9 cellular contexts compared by ENCODE assay signal in genomic region chr16:31216116-31216469, GRCh38. TPM values are rescaled to one million over a fixed set of nuclear protein-coding genes. Genes with fewer than 3 reads are reported as not detected.
A peak's percentile ranks its signal among the peaks of the same experiment; 100 is the strongest.
DNase-seq lines count a peak whose midpoint lies in the region; ATAC-seq and TF ChIP-seq lines count a peak whose summit lies in the region.
"Had no signal": no experiment of that assay in that cellular context is flagged by ENCODE, and none has a peak within 500 bp of the region (broad histone marks: within the 10 kb centered on the region; RNA-seq: fewer than 3 reads in every experiment).

No MANE protein-coding gene starts in this region.

- no peak for TF ChIP-seq EP300 in sigmoid colon (IDR thresholded peaks at IDR 0.05)

- TF ChIP-seq POLR2A in Peyer's patch (IDR thresholded peaks at IDR 0.05) (no peak), sigmoid colon (IDR thresholded peaks at IDR 0.05) (no peak), GM18505 (IDR thresholded peaks at IDR 0.05; ENCODE audit: borderline replicate concordance, extremely low read depth, insufficient read depth, insufficient read length) (no peak)

- POLR2A ChIA-PET in Caco-2 (lab: Charles Lee): no interaction called here

- H3K4me1 ChIP-seq in Caco-2 (no peaks in the 10 kb centered on the region), Peyer's patch (peaks cover 0 to 27% (median 22%) of the 10 kb centered on the region in 4 donors), sigmoid colon (peaks cover 0 to 29% (median 27%) of the 10 kb centered on the region in 4 donors)

- BruUV-seq in Caco-2 (replicated peaks; lab: Mats Ljungman, UMichigan): no TSS peak

- 3 to 6% methylated on average over 10 of the region's 10 CpGs for WGBS in sigmoid colon, 2 donors

- DNase-seq in Caco-2 (no peak), Peyer's patch (no peak), endothelial cell (ENCODE audit: low spot score) (no peak), sigmoid colon (no peak), NCI-H2196 treated with DMSO at 0.1 percent for 48 hours (lab: John Stamatoyannopoulos, UW; ENCODE audit: unreplicated experiment) (no peak), midbrain (lab: John Stamatoyannopoulos, UW) (no peak)
- no peak for DNase-seq in stimulated activated CD4-positive, alpha-beta T cell treated with anti-CD3 and anti-CD28 coated beads, Interleukin-4, amount 100 ng/mL, for 24 hours

- H3K9me3 Mint-ChIP-seq in Caco-2 (ENCODE audit: unreplicated experiment) (no peaks in the 10 kb centered on the region), endothelial cell (ENCODE audit: unreplicated experiment) (no peaks in the 10 kb centered on the region)

- H3K27ac Mint-ChIP-seq in Caco-2 (ENCODE audit: unreplicated experiment): no peak overlapping the region
- no peak overlapping the region for H3K27ac Mint-ChIP-seq in endothelial cell (ENCODE audit: unreplicated experiment)

- H3K4me3 ChIP-seq in Caco-2 (ENCODE audit: low read depth, low read length): peak overlapping the region; percentile 43
- peak overlapping the region in 3 of 4 donors; percentile 8 to 45 (median 23) for H3K4me3 ChIP-seq in Peyer's patch
- peak overlapping the region in 3 of 4 donors; percentile 14 to 49 (median 47) for H3K4me3 ChIP-seq in sigmoid colon

- H3K4me1 Mint-ChIP-seq in Caco-2 (ENCODE audit: low read depth, unreplicated experiment): peaks cover 11% of the 10 kb centered on the region
- H3K4me1 Mint-ChIP-seq in endothelial cell (ENCODE audit: unreplicated experiment): peaks cover 13% of the 10 kb centered on the region

- H3K27me3 Mint-ChIP-seq in Caco-2 (ENCODE audit: insufficient read depth, unreplicated experiment) (peaks cover 5% of the 10 kb centered on the region), endothelial cell (ENCODE audit: unreplicated experiment) (peaks cover 16% of the 10 kb centered on the region)

- H3K9me3 ChIP-seq in Caco-2 (no peaks in the 10 kb centered on the region), Peyer's patch (no peaks in the 10 kb centered on the region), sigmoid colon (no peaks in the 10 kb centered on the region)

- no peak for ATAC-seq in GM18505 (IDR thresholded peaks at IDR 0.05; ENCODE audit: unreplicated experiment)

- TF ChIP-seq CTCF in Caco-2 (IDR thresholded peaks at IDR 0.05; ENCODE audit: insufficient read depth in 1 of 2, low read depth in 1 of 2, low read length in 1 of 2, severe bottlenecking in 1 of 2, unreplicated experiment in 1 of 2) (no peak), Peyer's patch (IDR thresholded peaks at IDR 0.05) (no peak), endothelial cell (IDR thresholded peaks at IDR 0.05; ENCODE audit: unreplicated experiment) (no peak), sigmoid colon (IDR thresholded peaks at IDR 0.05) (no peak)

- H3K4me3 Mint-ChIP-seq in Caco-2 (ENCODE audit: unreplicated experiment) (peak overlapping the region; percentile 70), endothelial cell (ENCODE audit: unreplicated experiment) (peak overlapping the region; percentile 59)

- no peaks in the 10 kb centered on the region; the same call in 1 of the 2 replicates for H3K27me3 ChIP-seq in Caco-2 (replicated peaks; ENCODE audit: control insufficient read depth, insufficient read depth, low read length)
- H3K27me3 ChIP-seq in Peyer's patch: peaks cover 0 to 21% of the 10 kb centered on the region in 2 donors
- peaks cover 31 to 70% (median 56%) of the 10 kb centered on the region in 3 donors for H3K27me3 ChIP-seq in sigmoid colon

- H3K27ac ChIP-seq in Peyer's patch (no peak overlapping the region), sigmoid colon (no peak overlapping the region)

- no peaks in the 10 kb centered on the region for H3K36me3 Mint-ChIP-seq in Caco-2 (ENCODE audit: insufficient read depth, unreplicated experiment)
- no peaks in the 10 kb centered on the region for H3K36me3 Mint-ChIP-seq in endothelial cell (ENCODE audit: low read depth, unreplicated experiment)

- H3K36me3 ChIP-seq in Caco-2 (ENCODE audit: control insufficient read depth, insufficient read depth, low read length) (no peaks in the 10 kb centered on the region; the same call in 1 of the 2 replicates), Peyer's patch (no peaks in the 10 kb centered on the region), sigmoid colon (no peaks in the 10 kb centered on the region)

- intact Hi-C loops in Caco-2 (cut with micrococcal nuclease; ENCODE audit: unreplicated experiment) (loop anchor here (5.0 kb wide), 1 partner anchor 116 kb away; no protein-coding TSS in a partner anchor), sigmoid colon (cut with DNase I) (no loop called here)

- CTCF ChIA-PET in Caco-2 (lab: Charles Lee): no interaction called here

RNA-seq across cellular contexts. Expression of gene PYDC1, which starts 0.8 kb away (rescaled TPM):
- total RNA-seq in Caco-2 (2022) (not detected in 2 replicates), Peyer's patch (not detected), endothelial cell (ENCODE audit: unreplicated experiment) (not detected), sigmoid colon (not detected)
- polyA plus RNA-seq in sigmoid colon: under 1 TPM in 1 of 3 donors, not detected in 2; 0.16 TPM
- total RNA-seq: left colon had no signal

RNA-seq across cellular contexts. Expression of gene TRIM72, which starts 2.2 kb away (rescaled TPM):
- 0.07 TPM in 2 replicates for total RNA-seq in Caco-2 (2022)
- total RNA-seq in Peyer's patch: not detected
- total RNA-seq in endothelial cell (ENCODE audit: unreplicated experiment): 0.18 TPM
- total RNA-seq in sigmoid colon: under 1 TPM in 3 of 4 donors, not detected in 1; under 0.01 to 0.27 (median under 0.01) TPM
- under 1 TPM; under 0.01 to 0.07 (median under 0.01) TPM for polyA plus RNA-seq in sigmoid colon
- total RNA-seq: left colon had no signal

RNA-seq across cellular contexts. Expression of gene PYCARD, which starts 13.5 kb away (rescaled TPM):
- 0.49 and 0.84 TPM in 2 replicates for total RNA-seq in Caco-2 (2022)
- total RNA-seq in Peyer's patch: 100 to 1,000 TPM in 2 of 4 donors, 10 to 100 TPM in 2; 91.1 to 201 (median 125) TPM
- total RNA-seq in endothelial cell (ENCODE audit: unreplicated experiment): 35.6 TPM
- 10 to 100 TPM; 21.0 to 24.6 (median 23.5) TPM for total RNA-seq in sigmoid colon
- 100 to 1,000 TPM in 2 of 3 donors, 10 to 100 TPM in 1; 93.1 to 120 (median 107) TPM for polyA plus RNA-seq in sigmoid colon

RNA-seq across cellular contexts. Expression of gene FUS, which starts 36.2 kb away (rescaled TPM):
- total RNA-seq in Caco-2 (2022) (489 and 490 TPM in 2 replicates), Peyer's patch (100 to 1,000 TPM in 2 of 4 donors, 10 to 100 TPM in 2; 69.7 to 173 (median 121) TPM), endothelial cell (ENCODE audit: unreplicated experiment) (590 TPM), sigmoid colon (10 to 100 TPM; 44.1 to 63.9 (median 60.4) TPM)
- 100 to 1,000 TPM in 1 of 3 donors, 10 to 100 TPM in 2; 79.9 to 262 (median 98.3) TPM for polyA plus RNA-seq in sigmoid colon

RNA-seq across cellular contexts. Expression of gene ITGAM, which starts 43.7 kb away (rescaled TPM):
- total RNA-seq in Caco-2 (2022) (0.19 TPM in 1 of 2 replicates, not detected in the other), Peyer's patch (10 to 100 TPM in 1 of 4 donors, 1 to 10 TPM in 2, under 1 TPM in 1; 0.35 to 14.9 (median 7.2) TPM), endothelial cell (ENCODE audit: unreplicated experiment) (0.74 TPM), sigmoid colon (10 to 100 TPM in 3 of 4 donors, 1 to 10 TPM in 1; 6.4 to 15.1 (median 12.0) TPM)
- 1 to 10 TPM; 1.2 to 6.1 (median 1.8) TPM for polyA plus RNA-seq in sigmoid colon

Comparison
In these comparisons a context has a peak if more than half of its experiments do, and no peak if none do; other contexts are left out.
1. RNA of gene PYCARD, which starts 13.5 kb away (total RNA-seq): 91.1 to 201 TPM in Peyer's patch, 35.6 TPM in endothelial cell (single experiment) and 21.0 to 24.6 TPM in sigmoid colon; 0.49 to 0.84 TPM in Caco-2; every median in the first group is over 10 times any median in the second.
2. Peak in every context shown above with its lines, with median percentiles within 50 percentile points of each other: H3K4me3 ChIP-seq.